In genomic region chr6:135331002-135331401, GRCh38 we compare ENCODE assay signal across 1 cellular context.
TF ChIP-seq lines count a peak whose summit lies in the region.

No MANE protein-coding gene starts in this region.

TF ChIP-seq in WTC11, 78 proteins besides CTCF, POLR2A, EP300 and RAD21 (continued from another document):
- TF ChIP-seq STAT6 (CRISPR knock-in tag; conservative IDR thresholded peaks at IDR 0.05; ENCODE audit: low read depth), result no peak
- no peak for TF ChIP-seq AR (CRISPR knock-in tag; IDR thresholded peaks at IDR 0.05)
- no peak for TF ChIP-seq TCF7 (CRISPR knock-in tag; IDR thresholded peaks at IDR 0.05; ENCODE audit: low read depth)
- TF ChIP-seq OVOL2 (CRISPR knock-in tag; IDR thresholded peaks at IDR 0.05; ENCODE audit: borderline replicate concordance), result no peak
- no peak for TF ChIP-seq HMGA2 (CRISPR knock-in tag; IDR thresholded peaks at IDR 0.05)
- no peak for TF ChIP-seq RELA (CRISPR knock-in tag; IDR thresholded peaks at IDR 0.05; ENCODE audit: borderline replicate concordance)
- TF ChIP-seq FOXJ3 (CRISPR knock-in tag; IDR thresholded peaks at IDR 0.05; ENCODE audit: borderline replicate concordance), result no peak
- no peak for TF ChIP-seq FOXP1 (CRISPR knock-in tag; IDR thresholded peaks at IDR 0.05; ENCODE audit: borderline replicate concordance)
- TF ChIP-seq FOXK1 (CRISPR knock-in tag; IDR thresholded peaks at IDR 0.05), result no peak
- TF ChIP-seq ZNF425 (CRISPR knock-in tag; conservative IDR thresholded peaks at IDR 0.05), result no peak
- no peak for TF ChIP-seq NFATC4 (CRISPR knock-in tag; IDR thresholded peaks at IDR 0.05)
- no peak for TF ChIP-seq ATF2 (CRISPR knock-in tag; IDR thresholded peaks at IDR 0.05; ENCODE audit: borderline replicate concordance, low read depth)
